17 cellular contexts compared by ENCODE assay signal in the genomic region with DNA sequence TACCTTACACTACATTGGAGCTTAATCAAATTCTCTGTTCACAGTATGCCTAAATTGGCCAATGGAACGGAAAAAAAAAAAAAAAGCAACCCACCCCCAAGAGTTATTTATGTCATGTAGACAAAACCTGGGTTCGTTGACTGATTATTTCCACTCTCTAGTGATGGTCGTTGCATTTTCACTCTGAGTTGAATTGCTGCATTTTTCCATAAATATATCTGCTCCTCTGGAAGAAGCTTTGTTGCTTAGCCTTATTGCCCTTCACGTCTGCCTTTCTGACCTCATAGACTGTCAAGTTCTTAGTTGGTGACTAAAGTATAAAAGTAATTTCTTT.
DNase-seq lines count a peak whose midpoint lies in the region; ATAC-seq and TF ChIP-seq lines count a peak whose summit lies in the region.
"Had no signal": no experiment of that assay in that cellular context is flagged by ENCODE, and none has a peak within 500 bp of the region (broad histone marks: within the 10 kb centered on the region; RNA-seq: fewer than 3 reads in every experiment).

No MANE protein-coding gene starts in this region.

- no peaks in the 10 kb centered on the region for H3K27me3 Mint-ChIP-seq in activated CD8-positive, alpha-beta T cell treated with anti-CD3 and anti-CD28 coated beads for 36 hours
- H3K27me3 Mint-ChIP-seq in naive thymus-derived CD4-positive, alpha-beta T cell = no peaks in the 10 kb centered on the region

- H3K4me3 ChIP-seq in SK-N-SH (ENCODE audit: low read depth in 2 of 2, low read length in 1 of 2) (no peak overlapping the region), adrenal gland (no peak overlapping the region)
- no peak overlapping the region for H3K4me3 ChIP-seq in naive thymus-derived CD4-positive, alpha-beta T cell (ENCODE audit: low read length)
- H3K4me3 ChIP-seq: right atrium auricular region had no signal

- TF ChIP-seq EP300 in SK-N-SH (IDR thresholded peaks at IDR 0.05; ENCODE audit: borderline replicate concordance in 1 of 2, low read depth in 1 of 2, low read length in 1 of 2) = no peak

- H3K4me1 ChIP-seq in SK-N-SH (ENCODE audit: control insufficient read depth in 1 of 2, insufficient read depth in 2 of 2, low read depth in 1 of 2, low read length in 1 of 2) (peaks cover 9 to 29% of the 10 kb centered on the region in 2 experiments; a peak in 3 of 4 replicates), adrenal gland (replicated peaks in 1 of 2) (no peaks in the 10 kb centered on the region)
- H3K4me1 ChIP-seq in naive thymus-derived CD4-positive, alpha-beta T cell (ENCODE audit: control insufficient read depth in 2 of 2, insufficient read depth in 2 of 2, low read length in 2 of 2) = peaks cover 6 to 11% of the 10 kb centered on the region in 2 donors
- H3K4me1 ChIP-seq: right atrium auricular region had no signal

- no peaks in the 10 kb centered on the region for H3K79me2 ChIP-seq in SK-N-SH (ENCODE audit: insufficient read depth)

- no peak for TF ChIP-seq POLR2A in adrenal gland (IDR thresholded peaks at IDR 0.05)

- DNase-seq in SK-N-SH = no peak
- peak; percentile 32 for DNase-seq in activated CD8-positive, alpha-beta T cell treated with anti-CD3 and anti-CD28 coated beads for 36 hours
- no peak for DNase-seq in naive thymus-derived CD4-positive, alpha-beta T cell
- DNase-seq in medulla oblongata (ENCODE audit: extremely low spot score) = no peak
- no peak for DNase-seq in adrenal gland
- DNase-seq: cortex of kidney, KG1, left ventricle myocardium superior, NCI-H1694, NCI-H510A treated with DMSO at 0.1 percent for 48 hours, nephron progenitor cell had no signal

- peak overlapping the region; percentile 36; the same call in 1 of the 2 replicates for H3K4me2 ChIP-seq in SK-N-SH

- H3K27ac ChIP-seq in SK-N-SH (ENCODE audit: low read depth in 2 of 2, low read length in 1 of 2) (peak overlapping the region in 1 of 2 experiments; percentile 38; a peak in 2 of 4 replicates), adrenal gland (no peak overlapping the region)
- no peak overlapping the region for H3K27ac ChIP-seq in naive thymus-derived CD4-positive, alpha-beta T cell (ENCODE audit: low read depth, low read length)
- H3K27ac ChIP-seq: 22Rv1, right atrium auricular region had no signal

- 80% methylated on average over 4 of the region's 4 CpGs for WGBS in SK-N-SH (ENCODE audit: low lambda C conversion rate)
- 72 to 81% (median 73%) methylated on average over 4 of the region's 4 CpGs for whole genome bisulfite sequencing in adrenal gland, 4 donors

- TF ChIP-seq CTCF in SK-N-SH (IDR thresholded peaks at IDR 0.05) (no peak), adrenal gland (IDR thresholded peaks at IDR 0.05) (no peak)
- no peak for TF ChIP-seq CTCF in activated CD8-positive, alpha-beta T cell treated with anti-CD3 and anti-CD28 coated beads for 36 hours (IDR thresholded peaks at IDR 0.05)

- H3K27ac Mint-ChIP-seq in activated CD8-positive, alpha-beta T cell treated with anti-CD3 and anti-CD28 coated beads for 36 hours = peak overlapping the region; percentile 97
- peak overlapping the region in 2 of 9 donors; percentile 30 to 65 for H3K27ac Mint-ChIP-seq in naive thymus-derived CD4-positive, alpha-beta T cell
- H3K27ac Mint-ChIP-seq: nephron progenitor cell; T-helper 1 cell treated with Interleukin-12 subunit alpha and Interleukin-12 subunit beta and Interleukin-4 antibody, amounts not matched to agents 30 μg/mL and 1 μg/mL, for 36 hours had no signal

- intact Hi-C loops in activated CD8-positive, alpha-beta T cell treated with anti-CD3 and anti-CD28 coated beads for 36 hours (cut with micrococcal nuclease) = loop anchor here (2.0 kb wide), 2 partner anchors 43 to 89 kb away; no protein-coding TSS in a partner anchor
- intact Hi-C loops in naive thymus-derived CD4-positive, alpha-beta T cell (cut with micrococcal nuclease) = loop anchor here in 1 of 2 donors (5.0 kb wide), 1 partner anchor 87 kb away; no protein-coding TSS in a partner anchor
- intact Hi-C loops in adrenal gland (cut with DNase I) = no loop called here

- H3K36me3 ChIP-seq in SK-N-SH (replicated peaks in 1 of 2; ENCODE audit: control insufficient read depth in 1 of 2, insufficient read depth in 2 of 2, low read length in 1 of 2) (no peaks in the 10 kb centered on the region), adrenal gland (replicated peaks in 1 of 2) (no peaks in the 10 kb centered on the region)
- H3K36me3 ChIP-seq in naive thymus-derived CD4-positive, alpha-beta T cell (ENCODE audit: control insufficient read depth in 2 of 3, insufficient read depth in 3 of 3, low read length in 3 of 3) = no peaks in the 10 kb centered on the region
- H3K36me3 ChIP-seq: right atrium auricular region had no signal

- H3K4me3 Mint-ChIP-seq in activated CD8-positive, alpha-beta T cell treated with anti-CD3 and anti-CD28 coated beads for 36 hours = peak overlapping the region; percentile 63
- peak overlapping the region in 8 of 10 donors; percentile 35 to 81 (median 69) for H3K4me3 Mint-ChIP-seq in naive thymus-derived CD4-positive, alpha-beta T cell
- H3K4me3 Mint-ChIP-seq: nephron progenitor cell had no signal

- no peak for TF ChIP-seq RAD21 in SK-N-SH (IDR thresholded peaks at IDR 0.05; ENCODE audit: low read length)

- H3K9me2 ChIP-seq in SK-N-SH = no peaks in the 10 kb centered on the region

- H3K36me3 Mint-ChIP-seq in activated CD8-positive, alpha-beta T cell treated with anti-CD3 and anti-CD28 coated beads for 36 hours (ENCODE audit: low read depth) = no peaks in the 10 kb centered on the region
- H3K36me3 Mint-ChIP-seq in naive thymus-derived CD4-positive, alpha-beta T cell = no peaks in the 10 kb centered on the region

- CTCF ChIA-PET in SK-N-SH (lab: Yijun Ruan, JAX) = no interaction called here
- CTCF ChIA-PET in activated CD8-positive, alpha-beta T cell treated with anti-CD3 and anti-CD28 coated beads for 36 hours (lab: Charles Lee) = interaction anchor here (1.5 to 2.1 kb wide), 2 partner anchors 9 to 88 kb away, joined by 8 to 13 read pairs; no protein-coding TSS in a partner anchor
- CTCF ChIA-PET in naive thymus-derived CD4-positive, alpha-beta T cell (lab: Charles Lee) = no interaction called here

- H4K20me1 ChIP-seq in SK-N-SH (ENCODE audit: insufficient read depth) = no peaks in the 10 kb centered on the region

- no peak overlapping the region for H2AFZ ChIP-seq in SK-N-SH (ENCODE audit: low read depth)

- POLR2A ChIA-PET in SK-N-SH (lab: Yijun Ruan, JAX) = no interaction called here
- POLR2A ChIA-PET in activated CD8-positive, alpha-beta T cell treated with anti-CD3 and anti-CD28 coated beads for 36 hours (lab: Charles Lee) = interaction anchor here (0.6 to 1.8 kb wide), 7 partner anchors 12 to 299 kb away, joined by 3 to 6 read pairs (median 5); no protein-coding TSS in a partner anchor
- POLR2A ChIA-PET in naive thymus-derived CD4-positive, alpha-beta T cell (lab: Charles Lee) = interaction anchor here (0.6 to 1.2 kb wide), 3 partner anchors 24 to 86 kb away, joined by 3 to 4 read pairs (median 3); no protein-coding TSS in a partner anchor

- ATAC-seq in SK-N-SH treated with all-trans-retinoic acid at 6 μM for 48 hours (no peak), HG02759 (IDR thresholded peaks at IDR 0.05; ENCODE audit: unreplicated experiment) (peak; percentile 11), GM21619 (IDR thresholded peaks at IDR 0.05; ENCODE audit: unreplicated experiment) (no peak)
- ATAC-seq in activated CD8-positive, alpha-beta T cell treated with anti-CD3 and anti-CD28 coated beads for 36 hours = peak; percentile 57
- ATAC-seq in naive thymus-derived CD4-positive, alpha-beta T cell = no peak
- ATAC-seq: left ventricle myocardium superior had no signal

- H3K9ac ChIP-seq in SK-N-SH = no peak overlapping the region

- H3K9me3 ChIP-seq in SK-N-SH = no peaks in the 10 kb centered on the region
- no peaks in the 10 kb centered on the region for H3K9me3 ChIP-seq in naive thymus-derived CD4-positive, alpha-beta T cell (ENCODE audit: control insufficient read depth in 2 of 3, low read length in 3 of 3)
- H3K9me3 ChIP-seq in adrenal gland (replicated peaks in 1 of 3) = no peaks in the 10 kb centered on the region
- H3K9me3 ChIP-seq: right atrium auricular region had no signal

- H3K9me3 Mint-ChIP-seq in activated CD8-positive, alpha-beta T cell treated with anti-CD3 and anti-CD28 coated beads for 36 hours = peaks cover 1% of the 10 kb centered on the region
- H3K9me3 Mint-ChIP-seq in naive thymus-derived CD4-positive, alpha-beta T cell = no peaks in the 10 kb centered on the region
- H3K9me3 Mint-ChIP-seq: nephron progenitor cell; T-helper 1 cell treated with Interleukin-12 subunit alpha and Interleukin-12 subunit beta and Interleukin-4 antibody, amounts not matched to agents 30 μg/mL and 1 μg/mL, for 36 hours had no signal

- H3K27me3 ChIP-seq in SK-N-SH (ENCODE audit: insufficient read depth) = no peaks in the 10 kb centered on the region
- no peaks in the 10 kb centered on the region for H3K27me3 ChIP-seq in naive thymus-derived CD4-positive, alpha-beta T cell (ENCODE audit: control insufficient read depth in 2 of 2, insufficient read depth in 2 of 2, low read length in 2 of 2)
- H3K27me3 ChIP-seq in adrenal gland = no peaks in the 10 kb centered on the region
- H3K27me3 ChIP-seq: right atrium auricular region had no signal

- H3K4me1 Mint-ChIP-seq in activated CD8-positive, alpha-beta T cell treated with anti-CD3 and anti-CD28 coated beads for 36 hours (ENCODE audit: low read depth) = peaks cover 33% of the 10 kb centered on the region
- H3K4me1 Mint-ChIP-seq in naive thymus-derived CD4-positive, alpha-beta T cell = peaks cover 0 to 22% (median 15%) of the 10 kb centered on the region in 7 donors

- H3F3A ChIP-seq in SK-N-SH (replicated peaks; ENCODE audit: insufficient read depth) = peaks cover 14% of the 10 kb centered on the region

TF ChIP-seq in SK-N-SH, 30 proteins besides CTCF, POLR2A, EP300 and RAD21 (continues in another document):
- TF ChIP-seq RXRA (IDR thresholded peaks at IDR 0.05; ENCODE audit: borderline replicate concordance, low read depth) = no peak

TF ChIP-seq in SK-N-SH treated with all-trans-retinoic acid at 6 μM for 48 hours, 23 proteins besides CTCF, POLR2A, EP300 and RAD21 (continues in another document):
- TF ChIP-seq PPARA (CRISPR knock-in tag; IDR thresholded peaks at IDR 0.05; ENCODE audit: borderline replicate concordance) = no peak

Comparison
In these comparisons a context has a peak if more than half of its experiments do, and no peak if none do; other contexts are left out.
1. ATAC-seq: peak in HG02759 (single experiment) and activated CD8-positive, alpha-beta T cell treated with anti-CD3 and anti-CD28 coated beads for 36 hours (single experiment); none in SK-N-SH treated with all-trans-retinoic acid at 6 μM for 48 hours (single experiment), naive thymus-derived CD4-positive, alpha-beta T cell (single experiment) and GM21619 (single experiment).